ENCODE assay signal across 10 cellular contexts in the genomic region with DNA sequence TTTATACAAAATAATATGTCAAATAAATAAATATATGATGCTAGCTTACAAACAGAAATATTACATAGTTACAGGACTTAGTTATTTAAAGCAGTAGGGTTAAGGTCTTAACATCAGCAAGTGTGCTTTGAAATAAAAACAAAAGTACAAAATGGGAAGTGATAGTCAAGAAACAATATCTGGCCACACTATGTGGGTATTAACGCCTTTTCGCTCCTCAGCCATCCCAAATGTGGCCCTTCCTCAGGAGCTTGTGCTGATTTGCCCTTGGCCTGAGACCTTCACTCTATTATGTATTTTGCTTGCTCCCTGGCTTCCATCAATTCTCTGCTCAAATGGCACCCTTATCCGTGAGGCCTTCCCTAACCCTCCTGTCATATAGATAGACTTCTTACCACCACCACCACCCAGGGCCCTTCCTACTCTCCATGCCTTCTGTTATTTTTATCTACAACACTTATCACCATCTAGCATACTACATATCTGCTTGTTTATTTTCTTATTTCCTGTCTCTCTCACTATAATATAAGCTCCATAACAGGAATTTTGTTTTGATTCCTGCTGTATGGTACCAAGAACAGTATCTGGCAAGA. TPM values are rescaled to one million over a fixed set of nuclear protein-coding genes. Genes with fewer than 3 reads are reported as not detected.
DNase-seq lines count a peak whose midpoint lies in the region; ATAC-seq and TF ChIP-seq lines count a peak whose summit lies in the region.
"Had no signal": no experiment of that assay in that cellular context is flagged by ENCODE, and none has a peak within 500 bp of the region (broad histone marks: within the 10 kb centered on the region; RNA-seq: fewer than 3 reads in every experiment).

No MANE protein-coding gene starts in this region.

- no peak for TF ChIP-seq CTCF in HFFc6 (IDR thresholded peaks at IDR 0.05)

- no peaks in the 10 kb centered on the region for H3K9me3 ChIP-seq in effector memory CD4-positive, alpha-beta T cell (ENCODE audit: control insufficient read depth, low read length)

- peak overlapping the region; percentile 7 for H3K4me3 ChIP-seq in effector memory CD4-positive, alpha-beta T cell (ENCODE audit: insufficient read depth, low read depth, low read length, poor library complexity, severe bottlenecking)

- peak overlapping the region; percentile 23 to 63 for H3K4me3 Mint-ChIP-seq in activated T-cell treated with anti-CD3 and anti-CD28 coated beads, Interleukin-2, amount 50 U/mL, for 72 hours
- peak overlapping the region; percentile 65 to 99 for H3K4me3 Mint-ChIP-seq in stimulated activated naive B cell treated with anti-CD40 and anti-IgM and Interleukin-4, amounts not matched to agents 10 μg/mL and 1 μg/mL and 100 μg/mL, for 72 hours
- no peak overlapping the region for H3K4me3 Mint-ChIP-seq in HFFc6

- H3K27ac ChIP-seq in effector memory CD4-positive, alpha-beta T cell (ENCODE audit: insufficient read depth, low read length, poor library complexity, severe bottlenecking): no peak overlapping the region

- no peak for DNase-seq in activated T-cell treated with anti-CD3 and anti-CD28 coated beads, Interleukin-2, amount 50 U/mL, for 72 hours
- DNase-seq in activated T-cell treated with anti-CD3 and anti-CD28 coated beads, Interleukin-2, amount 50 U/mL, for 48 hours: no peak
- DNase-seq in OCI-M1 (lab: John Stamatoyannopoulos, UW) (peak; percentile 52), activated gamma-delta T cell (lab: John Stamatoyannopoulos, UW) (no peak), HFFc6 (no peak)
- no peak for DNase-seq in effector memory CD4-positive, alpha-beta T cell
- no peak for DNase-seq in stimulated activated naive B cell treated with anti-CD40 and anti-IgM and Interleukin-4, amounts not matched to agents 10 μg/mL and 1 μg/mL and 100 μg/mL, for 72 hours
- DNase-seq: NCI-H2171 had no signal

- no peaks in the 10 kb centered on the region for H3K27me3 ChIP-seq in effector memory CD4-positive, alpha-beta T cell (replicated peaks; ENCODE audit: control insufficient read depth, insufficient read depth, low read length, poor library complexity, severe bottlenecking)

- no peak for ATAC-seq in activated T-cell treated with anti-CD3 and anti-CD28 coated beads, Interleukin-2, amount 50 U/mL, for 72 hours (replicated peaks in 1 of 2)
- ATAC-seq in stimulated activated naive B cell treated with anti-CD40 and anti-IgM and Interleukin-4, amounts not matched to agents 10 μg/mL and 1 μg/mL and 100 μg/mL, for 72 hours (replicated peaks): peak; percentile 22 to 35
- ATAC-seq in HG03378 (IDR thresholded peaks at IDR 0.05; ENCODE audit: unreplicated experiment): no peak

- peak overlapping the region; percentile 22 for H3K27ac Mint-ChIP-seq in activated T-cell treated with anti-CD3 and anti-CD28 coated beads, Interleukin-2, amount 50 U/mL, for 72 hours
- peak overlapping the region; percentile 9 for H3K27ac Mint-ChIP-seq in stimulated activated naive B cell treated with anti-CD40 and anti-IgM and Interleukin-4, amounts not matched to agents 10 μg/mL and 1 μg/mL and 100 μg/mL, for 72 hours
- H3K27ac Mint-ChIP-seq in HFFc6: no peak overlapping the region

- H3K27me3 Mint-ChIP-seq in activated T-cell treated with anti-CD3 and anti-CD28 coated beads, Interleukin-2, amount 50 U/mL, for 72 hours (ENCODE audit: low read depth): no peaks in the 10 kb centered on the region
- no peaks in the 10 kb centered on the region for H3K27me3 Mint-ChIP-seq in stimulated activated naive B cell treated with anti-CD40 and anti-IgM and Interleukin-4, amounts not matched to agents 10 μg/mL and 1 μg/mL and 100 μg/mL, for 72 hours
- peaks cover 7% of the 10 kb centered on the region; the same call in 1 of the 2 replicates for H3K27me3 Mint-ChIP-seq in HFFc6 (ENCODE audit: insufficient read depth)

- H3K36me3 Mint-ChIP-seq in activated T-cell treated with anti-CD3 and anti-CD28 coated beads, Interleukin-2, amount 50 U/mL, for 72 hours (ENCODE audit: insufficient read depth in 2 of 2): peaks cover 10 to 22% of the 10 kb centered on the region in 2 donors
- peaks cover 32 to 35% of the 10 kb centered on the region in 2 donors for H3K36me3 Mint-ChIP-seq in stimulated activated naive B cell treated with anti-CD40 and anti-IgM and Interleukin-4, amounts not matched to agents 10 μg/mL and 1 μg/mL and 100 μg/mL, for 72 hours
- peaks cover 7% of the 10 kb centered on the region; the same call in 1 of the 2 replicates for H3K36me3 Mint-ChIP-seq in HFFc6 (ENCODE audit: low read depth)

- H3K9me3 Mint-ChIP-seq in activated T-cell treated with anti-CD3 and anti-CD28 coated beads, Interleukin-2, amount 50 U/mL, for 72 hours: no peaks in the 10 kb centered on the region
- H3K9me3 Mint-ChIP-seq in stimulated activated naive B cell treated with anti-CD40 and anti-IgM and Interleukin-4, amounts not matched to agents 10 μg/mL and 1 μg/mL and 100 μg/mL, for 72 hours: peaks cover 0 to 4% of the 10 kb centered on the region in 2 donors
- peaks cover 10% of the 10 kb centered on the region for H3K9me3 Mint-ChIP-seq in HFFc6

- H3K36me3 ChIP-seq in effector memory CD4-positive, alpha-beta T cell (ENCODE audit: control insufficient read depth, insufficient read depth, low read length): peaks cover 8% of the 10 kb centered on the region

- peaks cover 66% of the 10 kb centered on the region for H3K4me1 Mint-ChIP-seq in activated T-cell treated with anti-CD3 and anti-CD28 coated beads, Interleukin-2, amount 50 U/mL, for 72 hours (ENCODE audit: low read depth)
- H3K4me1 Mint-ChIP-seq in stimulated activated naive B cell treated with anti-CD40 and anti-IgM and Interleukin-4, amounts not matched to agents 10 μg/mL and 1 μg/mL and 100 μg/mL, for 72 hours: peaks cover 27 to 65% of the 10 kb centered on the region in 2 donors
- H3K4me1 Mint-ChIP-seq in HFFc6 (ENCODE audit: low read depth): peaks cover 22% of the 10 kb centered on the region

- H3K4me1 ChIP-seq in effector memory CD4-positive, alpha-beta T cell (ENCODE audit: control insufficient read depth, insufficient read depth, low read length, poor library complexity, severe bottlenecking): peaks cover 24% of the 10 kb centered on the region

RNA-seq across cellular contexts. Expression of gene CTSS, which starts 1.9 kb away (rescaled TPM):
- 10 to 100 TPM; 47.1 to 70.8 TPM for total RNA-seq in activated T-cell treated with anti-CD3 and anti-CD28 coated beads, Interleukin-2, amount 50 U/mL, for 72 hours
- under 1 TPM in 5 of 6 experiments, not detected in 1; 0.14 to 0.77 (median 0.31) TPM for total RNA-seq in HFFc6 (2021; fragmentation: NEBNext Ultra II Directional; extraction: Animal tissue kit (Norgen Biotek cat#: 25700))

RNA-seq across cellular contexts. Expression of gene HORMAD1, which starts 43.0 kb away (rescaled TPM):
- under 1 TPM in 1 of 2 donors, not detected in 1; 0.19 TPM for total RNA-seq in activated T-cell treated with anti-CD3 and anti-CD28 coated beads, Interleukin-2, amount 50 U/mL, for 72 hours
- not detected for total RNA-seq in HFFc6 (2021; fragmentation: NEBNext Ultra II Directional; extraction: Animal tissue kit (Norgen Biotek cat#: 25700))
- total RNA-seq: kidney epithelial cell had no signal

RNA-seq across cellular contexts. Expression of gene CTSK, which starts 44.3 kb away (rescaled TPM):
- 1 to 10 TPM; 8.3 to 9.7 TPM for total RNA-seq in activated T-cell treated with anti-CD3 and anti-CD28 coated beads, Interleukin-2, amount 50 U/mL, for 72 hours
- total RNA-seq in HFFc6 (2021; fragmentation: NEBNext Ultra II Directional; extraction: Animal tissue kit (Norgen Biotek cat#: 25700)): 100 to 1,000 TPM in 4 of 6 experiments, 10 to 100 TPM in 1, 1 to 10 TPM in 1; 8.5 to 104 (median 101) TPM

Comparison
In these comparisons a context has a peak if more than half of its experiments do, and no peak if none do; other contexts are left out.
1. ATAC-seq: peak in stimulated activated naive B cell treated with anti-CD40 and anti-IgM and Interleukin-4, amounts not matched to agents 10 μg/mL and 1 μg/mL and 100 μg/mL, for 72 hours (2 of 2); none in activated T-cell treated with anti-CD3 and anti-CD28 coated beads, Interleukin-2, amount 50 U/mL, for 72 hours (0 of 2) and HG03378 (single experiment).
2. RNA of gene CTSS, which starts 1.9 kb away (total RNA-seq): 47.1 to 70.8 TPM in activated T-cell treated with anti-CD3 and anti-CD28 coated beads, Interleukin-2, amount 50 U/mL, for 72 hours; 0.14 to 0.77 TPM in HFFc6; every median in the first group is over 10 times any median in the second.